ENCODE assay signal across 27 cellular contexts in genomic region chr14:81096656-81097055, GRCh38.
DNase-seq lines count a peak whose midpoint lies in the region; ATAC-seq, FAIRE-seq and TF ChIP-seq lines count a peak whose summit lies in the region.
"Had no signal": no experiment of that assay in that cellular context is flagged by ENCODE, and none has a peak within 500 bp of the region (broad histone marks: within the 10 kb centered on the region; RNA-seq: fewer than 3 reads in every experiment).

No MANE protein-coding gene starts in this region.

- intact Hi-C loops in right lobe of liver (cut with DNase I) = no loop called here
- intact Hi-C loops in HepG2 (cut with micrococcal nuclease; ENCODE audit: unreplicated experiment) = loop anchor here (5.0 kb wide), 1 partner anchor 66 kb away; no protein-coding TSS in a partner anchor
- intact Hi-C loops in PC-3 (cut with micrococcal nuclease) = no loop called here

- H3K79me2 ChIP-seq in HepG2 (ENCODE audit: insufficient read depth, low read length) (no peaks in the 10 kb centered on the region), PC-3 (ENCODE audit: low read length) (no peaks in the 10 kb centered on the region)

- TF ChIP-seq CTCF in right lobe of liver (IDR thresholded peaks at IDR 0.05) (no peak), HepG2 (CRISPR knock-in tag; IDR thresholded peaks at IDR 0.05) (no peak), RWPE2 (IDR thresholded peaks at IDR 0.05; ENCODE audit: poor library complexity, severe bottlenecking) (no peak), PC-3 (conservative IDR thresholded peaks at IDR 0.05; ENCODE audit: low read depth, low read length) (no peak)

- no peaks in the 10 kb centered on the region for H3K9me2 ChIP-seq in PC-3 (replicated peaks; ENCODE audit: low read length)

- POLR2A ChIA-PET in HepG2 (lab: Yijun Ruan, JAX) = no interaction called here
- POLR2A ChIA-PET in PC-3 (lab: Charles Lee; ENCODE audit: unreplicated experiment) = no interaction called here

- TF ChIP-seq POLR2A in right lobe of liver (IDR thresholded peaks at IDR 0.05) (no peak), HepG2 (IDR thresholded peaks at IDR 0.05; ENCODE audit: insufficient read depth in 1 of 2, low read depth in 2 of 2, low read length in 2 of 2) (no peak)

- H3K9ac ChIP-seq in HepG2 (ENCODE audit: insufficient read depth, low read depth, low read length) (no peak overlapping the region), PC-3 (ENCODE audit: low read length) (no peak overlapping the region)
- H3K9ac ChIP-seq: BLaER1 had no signal

- H3K4me2 ChIP-seq in HepG2 (ENCODE audit: low read depth, low read length) = no peak overlapping the region
- no peak overlapping the region for H3K4me2 ChIP-seq in PC-3 (ENCODE audit: low read length)
- H3K4me2 ChIP-seq: BLaER1 had no signal

- CTCF ChIA-PET in HepG2 (lab: Yijun Ruan, JAX; ENCODE audit: low intra/inter-chr PET ratio, low total read pairs) = no interaction called here
- CTCF ChIA-PET in PC-3 (lab: Charles Lee) = no interaction called here

- H3F3A ChIP-seq in PC-3 (ENCODE audit: low read length, unreplicated experiment) = no peaks in the 10 kb centered on the region

- BruUV-seq in HepG2 (replicated peaks; lab: Mats Ljungman, UMichigan) (no TSS peak), PC-3 (replicated peaks; lab: Mats Ljungman, UMichigan) (no TSS peak)

- H2AFZ ChIP-seq in HepG2 (ENCODE audit: low read length) = no peak overlapping the region
- no peak overlapping the region for H2AFZ ChIP-seq in PC-3 (ENCODE audit: low read length)

- H3K9me3 ChIP-seq in right lobe of liver = no peaks in the 10 kb centered on the region
- H3K9me3 ChIP-seq in HepG2 (ENCODE audit: low read length) = no peaks in the 10 kb centered on the region
- no peaks in the 10 kb centered on the region for H3K9me3 ChIP-seq in RWPE2 (ENCODE audit: severe bottlenecking)
- no peaks in the 10 kb centered on the region for H3K9me3 ChIP-seq in PC-3 (ENCODE audit: low read length)
- H3K9me3 ChIP-seq: BE2C, BLaER1 had no signal

- no peak overlapping the region for H3K27ac ChIP-seq in right lobe of liver
- H3K27ac ChIP-seq in HepG2 (ENCODE audit: extremely low read length, insufficient read depth, low read length) = no peak overlapping the region
- no peak overlapping the region for H3K27ac ChIP-seq in RWPE2 (ENCODE audit: poor library complexity, severe bottlenecking)
- no peak overlapping the region for H3K27ac ChIP-seq in PC-3 (ENCODE audit: low read length)
- H3K27ac ChIP-seq: BLaER1 had no signal

- 63% methylated on average over 3 of the region's 3 CpGs for WGBS in right lobe of liver (ENCODE audit: insufficient coverage, low coverage, low lambda C conversion rate, missing lambda C conversion rate)
- WGBS in HepG2 (ENCODE audit: low lambda C conversion rate) = 84% methylated on average over 3 of the region's 3 CpGs

- H3K4me1 ChIP-seq in right lobe of liver (peaks cover 0 to 7% (median 0%) of the 10 kb centered on the region in 4 donors), HepG2 (ENCODE audit: insufficient read depth, low read length) (peaks cover 18% of the 10 kb centered on the region), RWPE2 (ENCODE audit: insufficient read depth, poor library complexity, severe bottlenecking) (no peaks in the 10 kb centered on the region), PC-3 (ENCODE audit: insufficient read depth, low read length) (no peaks in the 10 kb centered on the region)
- H3K4me1 ChIP-seq: BE2C, BLaER1 had no signal

- H3K4me3 ChIP-seq in right lobe of liver (no peak overlapping the region), HepG2 (replicated peaks in 1 of 3; ENCODE audit: insufficient read depth in 1 of 3, low read depth in 2 of 3, low read length in 3 of 3) (no peak overlapping the region), RWPE2 (ENCODE audit: severe bottlenecking) (no peak overlapping the region), PC-3 (ENCODE audit: low read length) (no peak overlapping the region)
- H3K4me3 ChIP-seq: BLaER1, GM12878 had no signal

- TF ChIP-seq RAD21 in HepG2 (CRISPR knock-in tag; IDR thresholded peaks at IDR 0.05) = no peak

- H3K27me3 ChIP-seq in right lobe of liver = no peaks in the 10 kb centered on the region
- H3K27me3 ChIP-seq in HepG2 (ENCODE audit: control insufficient read depth in 1 of 2, insufficient read depth in 2 of 2, low read length in 2 of 2) = no peaks in the 10 kb centered on the region
- no peaks in the 10 kb centered on the region for H3K27me3 ChIP-seq in RWPE2 (ENCODE audit: insufficient read depth, poor library complexity, severe bottlenecking)
- peaks cover 30% of the 10 kb centered on the region for H3K27me3 ChIP-seq in PC-3 (ENCODE audit: low read length)
- H3K27me3 ChIP-seq: BE2C, BLaER1 had no signal

- ATAC-seq in right lobe of liver (peak; percentile 19 to 71 (median 58)), HepG2 (no peak), RWPE2 (ENCODE audit: low read depth) (peak; percentile 12; the same call in 1 of the 3 replicates), left lobe of liver (peak; percentile 69), HG03354 (IDR thresholded peaks at IDR 0.05; ENCODE audit: poor library complexity, severe bottlenecking, unreplicated experiment) (no peak), PC-3 (no peak)
- ATAC-seq: GM12878 had no signal

- DNase-seq in right lobe of liver (peak in 1 of 3 donors; percentile 46), HepG2 (ENCODE audit: low spot score) (no peak), RWPE2 (ENCODE audit: low spot score) (no peak), left lobe of liver (ENCODE audit: low spot score) (peak; percentile 46), PC-3 (no peak)
- DNase-seq in activated CD4-positive, alpha-beta T cell treated with anti-CD3 and anti-CD28 coated beads for 4 hours = no peak
- DNase-seq: 8988T; ACHN; BE2C; C1 segment of cervical spinal cord; CD4-positive, alpha-beta memory T cell; CD4-positive, CD25-positive, alpha-beta regulatory T cell; CD8-positive, alpha-beta memory T cell; COR-L47; DMS 273 treated with DMSO at 0.1 percent for 48 hours; DMS153; DMS79; DND-41; EL; GDM1 had no signal

- H4K20me1 ChIP-seq in HepG2 (ENCODE audit: insufficient read depth, low read length) (no peaks in the 10 kb centered on the region), PC-3 (ENCODE audit: low read length) (no peaks in the 10 kb centered on the region)
- H4K20me1 ChIP-seq: BLaER1 had no signal

- in situ Hi-C loops in HepG2 (cut with HindIII; ENCODE audit: extremely low pct_ligation_motif_present, low pct_unique_long_range_greater_than_20kb) = no loop called here

- FAIRE-seq in HepG2 (lab: Jason Lieb, UNC) = no peak
- FAIRE-seq: A204.1, GM12878, GM12892, GM18507, GM19239 had no signal

- H3K36me3 ChIP-seq in right lobe of liver = peaks cover 0 to 11% (median 0%) of the 10 kb centered on the region in 4 donors
- H3K36me3 ChIP-seq in HepG2 (replicated peaks in 1 of 2; ENCODE audit: control insufficient read depth in 1 of 2, insufficient read depth in 2 of 2, low read length in 2 of 2) = no peaks in the 10 kb centered on the region
- no peaks in the 10 kb centered on the region for H3K36me3 ChIP-seq in RWPE2 (ENCODE audit: low read depth)
- H3K36me3 ChIP-seq in PC-3 (ENCODE audit: low read depth, low read length) = no peaks in the 10 kb centered on the region
- H3K36me3 ChIP-seq: BE2C, BLaER1 had no signal

- TF ChIP-seq EP300 in HepG2 (IDR thresholded peaks at IDR 0.05; ENCODE audit: low read depth in 2 of 2, low read length in 2 of 2) (no peak), HepG2 (CRISPR knock-in tag; IDR thresholded peaks at IDR 0.05; ENCODE audit: borderline replicate concordance) (no peak)

TF ChIP-seq in HepG2, 621 proteins besides CTCF, POLR2A, EP300 and RAD21 (continues in another document):
- TF ChIP-seq ZFP41 (CRISPR knock-in tag; IDR thresholded peaks at IDR 0.05; ENCODE audit: borderline replicate concordance) (no peak), ZBTB10 (CRISPR knock-in tag; IDR thresholded peaks at IDR 0.05; ENCODE audit: borderline replicate concordance) (no peak), SP2 (CRISPR knock-in tag; IDR thresholded peaks at IDR 0.05) (no peak), ARNT (IDR thresholded peaks at IDR 0.05) (no peak), GZF1 (CRISPR knock-in tag; IDR thresholded peaks at IDR 0.05) (no peak), CEBPG (CRISPR knock-in tag; IDR thresholded peaks at IDR 0.05) (no peak), ZMAT5 (CRISPR knock-in tag; IDR thresholded peaks at IDR 0.05; ENCODE audit: borderline replicate concordance, low read depth) (no peak), SRF (IDR thresholded peaks at IDR 0.05; ENCODE audit: low read depth, low read length) (no peak), REL (CRISPR knock-in tag; conservative IDR thresholded peaks at IDR 0.05) (no peak), ATF5 (CRISPR knock-in tag; IDR thresholded peaks at IDR 0.05; ENCODE audit: low read depth) (no peak), DMAP1 (CRISPR knock-in tag; IDR thresholded peaks at IDR 0.05) (no peak)

Comparison
In these comparisons a context has a peak if more than half of its experiments do, and no peak if none do; other contexts are left out.
1. ATAC-seq: peak in right lobe of liver (4 of 4), RWPE2 (single experiment) and left lobe of liver (single experiment); none in HepG2 (single experiment), HG03354 (single experiment) and PC-3 (single experiment).